ENCODE assay signal across 18 cellular contexts in the genomic region with DNA sequence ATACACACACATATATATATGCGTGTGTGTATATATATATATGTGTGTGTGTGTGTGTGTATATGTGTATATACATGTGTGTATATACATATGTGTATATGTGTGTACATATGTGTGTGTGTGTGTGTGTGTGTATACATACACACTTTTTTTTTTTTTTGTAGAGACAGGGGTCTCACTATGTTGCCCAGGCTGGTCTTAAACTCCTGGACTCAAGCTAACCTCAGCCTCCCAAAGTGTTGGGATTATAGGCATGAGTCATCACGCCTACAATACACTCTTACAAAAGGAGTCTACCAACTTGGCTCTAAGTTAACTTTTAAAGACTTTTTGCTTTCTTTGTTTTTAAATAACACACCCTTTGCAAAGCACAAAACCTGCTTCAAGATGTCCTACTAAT. TPM values are rescaled to one million over a fixed set of nuclear protein-coding genes. Genes with fewer than 3 reads are reported as not detected.
A peak's percentile ranks its signal among the peaks of the same experiment; 100 is the strongest.
DNase-seq lines count a peak whose midpoint lies in the region; ATAC-seq and TF ChIP-seq lines count a peak whose summit lies in the region.
"Had no signal": no experiment of that assay in that cellular context is flagged by ENCODE, and none has a peak within 500 bp of the region (broad histone marks: within the 10 kb centered on the region; RNA-seq: fewer than 3 reads in every experiment).

No MANE protein-coding gene starts in this region.

- H3K27ac Mint-ChIP-seq in T-helper 2 cell treated with Interferon-gamma antibody and Interleukin-4, amounts not matched to agents 5 μg/mL and 100 μg/mL, for 36 hours: no peak overlapping the region
- H3K27ac Mint-ChIP-seq in activated naive CD8-positive, alpha-beta T cell: peak overlapping the region; percentile 54
- H3K27ac Mint-ChIP-seq in natural killer cell: peak overlapping the region; percentile 27 to 98

- H3K27me3 ChIP-seq in Peyer's patch: no peaks in the 10 kb centered on the region
- H3K27me3 ChIP-seq: BLaER1, upper lobe of left lung had no signal

- POLR2A ChIA-PET in HEK293 (lab: Yijun Ruan, JAX): interaction anchor here (0.7 to 3.5 kb wide), 2 partner anchors 9 to 449 kb away, joined by 5 to 36 read pairs; partner anchors contain the start of gene TOR1A

- intact Hi-C loops in natural killer cell (cut with micrococcal nuclease): no loop called here

- DNase-seq in T-helper 2 cell treated with Interferon-gamma antibody and Interleukin-4, amounts not matched to agents 5 μg/mL and 100 μg/mL, for 36 hours (ENCODE audit: low spot score): no peak
- DNase-seq in T-helper 2 cell (no peak), natural killer cell (no peak), Peyer's patch (no peak), mucosa of gallbladder (ENCODE audit: low spot score) (no peak)
- DNase-seq: 8988T, amniotic stem cell, DMS79 treated with DMSO at 0.1 percent for 48 hours, MV-4-11, NCI-H748 treated with DMSO at 0.1 percent for 48 hours, posterior cingulate gyrus, SK-N-SH, upper lobe of left lung had no signal

- ATAC-seq in natural killer cell: no peak
- no peak for ATAC-seq in GM19467 (IDR thresholded peaks at IDR 0.05; ENCODE audit: unreplicated experiment)

- no peaks in the 10 kb centered on the region for H3K9me3 Mint-ChIP-seq in T-helper 2 cell treated with Interferon-gamma antibody and Interleukin-4, amounts not matched to agents 5 μg/mL and 100 μg/mL, for 36 hours
- no peaks in the 10 kb centered on the region for H3K9me3 Mint-ChIP-seq in activated naive CD8-positive, alpha-beta T cell (ENCODE audit: low read depth)
- no peaks in the 10 kb centered on the region for H3K9me3 Mint-ChIP-seq in natural killer cell

- TF ChIP-seq POLR2A in Peyer's patch (IDR thresholded peaks at IDR 0.05): no peak

- H3K36me3 Mint-ChIP-seq in T-helper 2 cell treated with Interferon-gamma antibody and Interleukin-4, amounts not matched to agents 5 μg/mL and 100 μg/mL, for 36 hours (ENCODE audit: low read depth): peaks cover 57% of the 10 kb centered on the region
- H3K36me3 Mint-ChIP-seq in activated naive CD8-positive, alpha-beta T cell: peaks cover 6% of the 10 kb centered on the region
- H3K36me3 Mint-ChIP-seq in natural killer cell: no peaks in the 10 kb centered on the region

- H3K4me3 ChIP-seq in HEK293 (ENCODE audit: low read depth, low read length) (no peak overlapping the region), Peyer's patch (no peak overlapping the region)
- H3K4me3 ChIP-seq: BLaER1, smooth muscle cell, upper lobe of left lung had no signal

- H3K36me3 ChIP-seq in HEK293 (ENCODE audit: control insufficient read depth in 2 of 2, insufficient read depth in 1 of 2, low read length in 2 of 2) (peaks cover 19 to 53% of the 10 kb centered on the region in 2 experiments), Peyer's patch (peaks cover 0 to 53% (median 0%) of the 10 kb centered on the region in 3 donors)

- CTCF ChIA-PET in HEK293 (lab: Yijun Ruan, JAX): no interaction called here

- H3K27ac ChIP-seq in HEK293 (ENCODE audit: extremely low read depth, low read depth, low read length): no peak overlapping the region
- H3K27ac ChIP-seq in Peyer's patch: no peak overlapping the region
- H3K27ac ChIP-seq: BLaER1, upper lobe of left lung had no signal

- H3K27me3 Mint-ChIP-seq in T-helper 2 cell treated with Interferon-gamma antibody and Interleukin-4, amounts not matched to agents 5 μg/mL and 100 μg/mL, for 36 hours (ENCODE audit: low read depth): no peaks in the 10 kb centered on the region
- H3K27me3 Mint-ChIP-seq in activated naive CD8-positive, alpha-beta T cell: no peaks in the 10 kb centered on the region
- H3K27me3 Mint-ChIP-seq in natural killer cell (ENCODE audit: low read depth in 2 of 2): no peaks in the 10 kb centered on the region

- peaks cover 26% of the 10 kb centered on the region for H3K4me1 Mint-ChIP-seq in T-helper 2 cell treated with Interferon-gamma antibody and Interleukin-4, amounts not matched to agents 5 μg/mL and 100 μg/mL, for 36 hours (ENCODE audit: low read depth)
- H3K4me1 Mint-ChIP-seq in activated naive CD8-positive, alpha-beta T cell (ENCODE audit: low read depth): peaks cover 41% of the 10 kb centered on the region
- H3K4me1 Mint-ChIP-seq in natural killer cell: peaks cover 40 to 42% of the 10 kb centered on the region in 2 donors

- peak overlapping the region; percentile 94 for H3K4me3 Mint-ChIP-seq in T-helper 2 cell treated with Interferon-gamma antibody and Interleukin-4, amounts not matched to agents 5 μg/mL and 100 μg/mL, for 36 hours
- H3K4me3 Mint-ChIP-seq in activated naive CD8-positive, alpha-beta T cell: peak overlapping the region; percentile 98
- H3K4me3 Mint-ChIP-seq in natural killer cell: peak overlapping the region; percentile 75

- H3K9me3 ChIP-seq in HEK293 (ENCODE audit: control insufficient read depth, insufficient read depth, low read depth, low read length) (no peaks in the 10 kb centered on the region), Peyer's patch (no peaks in the 10 kb centered on the region)
- H3K9me3 ChIP-seq: BLaER1, SK-N-SH, upper lobe of left lung had no signal

- H3K4me1 ChIP-seq in HEK293 (ENCODE audit: control insufficient read depth, insufficient read depth, low read length) (no peaks in the 10 kb centered on the region), Peyer's patch (peaks cover 0 to 29% (median 11%) of the 10 kb centered on the region in 4 donors)

- TF ChIP-seq CTCF in HEK293 (tag by site-specific recombination; IDR thresholded peaks at IDR 0.05): no peak
- no peak for TF ChIP-seq CTCF in natural killer cell (IDR thresholded peaks at IDR 0.05)
- TF ChIP-seq CTCF in Peyer's patch (IDR thresholded peaks at IDR 0.05): no peak

TF ChIP-seq in HEK293, 187 proteins besides CTCF, POLR2A, EP300 and RAD21 (continues in another document):
- TF ChIP-seq ZNF792 (tag by site-specific recombination; IDR thresholded peaks at IDR 0.05) (no peak), KLF7 (tag by site-specific recombination; IDR thresholded peaks at IDR 0.05; ENCODE audit: borderline replicate concordance) (no peak), ZNF292 (tag by site-specific recombination; IDR thresholded peaks at IDR 0.05; ENCODE audit: borderline replicate concordance, low read depth) (no peak), ZNF544 (tag by site-specific recombination; IDR thresholded peaks at IDR 0.05) (no peak), ZNF555 (tag by site-specific recombination; conservative IDR thresholded peaks at IDR 0.05) (no peak), ZNF548 (tag by site-specific recombination; IDR thresholded peaks at IDR 0.05) (no peak), ZNF768 (tag by site-specific recombination; IDR thresholded peaks at IDR 0.05) (no peak), ZFP41 (tag by site-specific recombination; IDR thresholded peaks at IDR 0.05; ENCODE audit: borderline replicate concordance) (no peak)
- TF ChIP-seq, protein P1, sequence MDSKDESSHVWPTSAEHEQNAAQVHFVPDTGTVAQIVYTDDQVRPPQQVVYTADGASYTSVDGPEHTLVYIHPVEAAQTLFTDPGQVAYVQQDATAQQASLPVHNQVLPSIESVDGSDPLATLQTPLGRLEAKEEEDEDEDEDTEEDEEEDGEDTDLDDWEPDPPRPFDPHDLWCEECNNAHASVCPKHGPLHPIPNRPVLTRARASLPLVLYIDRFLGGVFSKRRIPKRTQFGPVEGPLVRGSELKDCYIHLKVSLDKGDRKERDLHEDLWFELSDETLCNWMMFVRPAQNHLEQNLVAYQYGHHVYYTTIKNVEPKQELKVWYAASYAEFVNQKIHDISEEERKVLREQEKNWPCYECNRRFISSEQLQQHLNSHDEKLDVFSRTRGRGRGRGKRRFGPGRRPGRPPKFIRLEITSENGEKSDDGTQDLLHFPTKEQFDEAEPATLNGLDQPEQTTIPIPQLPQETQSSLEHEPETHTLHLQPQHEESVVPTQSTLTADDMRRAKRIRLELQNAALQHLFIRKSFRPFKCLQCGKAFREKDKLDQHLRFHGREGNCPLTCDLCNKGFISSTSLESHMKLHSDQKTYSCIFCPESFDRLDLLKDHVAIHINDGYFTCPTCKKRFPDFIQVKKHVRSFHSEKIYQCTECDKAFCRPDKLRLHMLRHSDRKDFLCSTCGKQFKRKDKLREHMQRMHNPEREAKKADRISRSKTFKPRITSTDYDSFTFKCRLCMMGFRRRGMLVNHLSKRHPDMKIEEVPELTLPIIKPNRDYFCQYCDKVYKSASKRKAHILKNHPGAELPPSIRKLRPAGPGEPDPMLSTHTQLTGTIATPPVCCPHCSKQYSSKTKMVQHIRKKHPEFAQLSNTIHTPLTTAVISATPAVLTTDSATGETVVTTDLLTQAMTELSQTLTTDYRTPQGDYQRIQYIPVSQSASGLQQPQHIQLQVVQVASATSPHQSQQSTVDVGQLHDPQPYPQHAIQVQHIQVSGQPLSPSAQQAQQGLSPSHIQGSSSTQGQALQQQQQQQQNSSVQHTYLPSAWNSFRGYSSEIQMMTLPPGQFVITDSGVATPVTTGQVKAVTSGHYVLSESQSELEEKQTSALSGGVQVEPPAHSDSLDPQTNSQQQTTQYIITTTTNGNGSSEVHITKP (tag by site-specific recombination; IDR thresholded peaks at IDR 0.05): 0 out of 2 replicates have a peak, but pooled peaks have one; percentile 18
- TF ChIP-seq, protein P2, sequence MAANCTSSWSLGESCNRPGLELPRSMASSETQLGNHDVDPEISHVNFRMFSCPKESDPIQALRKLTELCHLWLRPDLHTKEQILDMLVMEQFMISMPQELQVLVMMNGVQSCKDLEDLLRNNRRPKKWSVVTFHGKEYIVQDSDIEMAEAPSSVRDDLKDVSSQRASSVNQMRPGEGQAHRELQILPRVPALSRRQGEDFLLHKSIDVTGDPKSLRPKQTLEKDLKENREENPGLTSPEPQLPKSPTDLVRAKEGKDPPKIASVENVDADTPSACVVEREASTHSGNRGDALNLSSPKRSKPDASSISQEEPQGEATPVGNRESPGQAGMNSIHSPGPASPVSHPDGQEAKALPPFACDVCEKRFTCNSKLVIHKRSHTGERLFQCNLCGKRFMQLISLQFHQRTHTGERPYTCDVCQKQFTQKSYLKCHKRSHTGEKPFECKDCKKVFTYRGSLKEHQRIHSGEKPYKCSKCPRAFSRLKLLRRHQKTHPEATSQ (tag by site-specific recombination; IDR thresholded peaks at IDR 0.05): no peak

RNA-seq across cellular contexts. Expression of gene C9orf78, which starts 2.1 kb away (rescaled TPM):
- 10 to 100 TPM; 93.7 to 97.9 (median 97.6) TPM for total RNA-seq in natural killer cell
- 10 to 100 TPM; 30.2 to 42.2 (median 36.2) TPM for total RNA-seq in Peyer's patch
- 53.6 TPM for total RNA-seq in mucosa of gallbladder

RNA-seq across cellular contexts. Expression of gene USP20, which starts 2.3 kb away (rescaled TPM):
- total RNA-seq in natural killer cell (10 to 100 TPM; 66.8 to 86.1 (median 80.3) TPM), Peyer's patch (10 to 100 TPM; 15.8 to 36.3 (median 22.6) TPM), mucosa of gallbladder (41.0 TPM)

RNA-seq across cellular contexts. Expression of gene TOR1A, which starts 9.0 kb away (rescaled TPM):
- total RNA-seq in natural killer cell (10 to 100 TPM; 26.1 to 36.4 (median 34.8) TPM), Peyer's patch (10 to 100 TPM; 28.9 to 49.6 (median 39.8) TPM), mucosa of gallbladder (35.9 TPM)

RNA-seq across cellular contexts. Expression of gene TOR1B, which starts 30.0 kb away (rescaled TPM):
- 10 to 100 TPM; 20.2 to 30.5 (median 23.9) TPM for total RNA-seq in natural killer cell
- 10 to 100 TPM; 19.8 to 54.7 (median 44.5) TPM for total RNA-seq in Peyer's patch
- 28.1 TPM for total RNA-seq in mucosa of gallbladder
